Comparison of ENCODE assay signal across 1 cellular context in the genomic region with DNA sequence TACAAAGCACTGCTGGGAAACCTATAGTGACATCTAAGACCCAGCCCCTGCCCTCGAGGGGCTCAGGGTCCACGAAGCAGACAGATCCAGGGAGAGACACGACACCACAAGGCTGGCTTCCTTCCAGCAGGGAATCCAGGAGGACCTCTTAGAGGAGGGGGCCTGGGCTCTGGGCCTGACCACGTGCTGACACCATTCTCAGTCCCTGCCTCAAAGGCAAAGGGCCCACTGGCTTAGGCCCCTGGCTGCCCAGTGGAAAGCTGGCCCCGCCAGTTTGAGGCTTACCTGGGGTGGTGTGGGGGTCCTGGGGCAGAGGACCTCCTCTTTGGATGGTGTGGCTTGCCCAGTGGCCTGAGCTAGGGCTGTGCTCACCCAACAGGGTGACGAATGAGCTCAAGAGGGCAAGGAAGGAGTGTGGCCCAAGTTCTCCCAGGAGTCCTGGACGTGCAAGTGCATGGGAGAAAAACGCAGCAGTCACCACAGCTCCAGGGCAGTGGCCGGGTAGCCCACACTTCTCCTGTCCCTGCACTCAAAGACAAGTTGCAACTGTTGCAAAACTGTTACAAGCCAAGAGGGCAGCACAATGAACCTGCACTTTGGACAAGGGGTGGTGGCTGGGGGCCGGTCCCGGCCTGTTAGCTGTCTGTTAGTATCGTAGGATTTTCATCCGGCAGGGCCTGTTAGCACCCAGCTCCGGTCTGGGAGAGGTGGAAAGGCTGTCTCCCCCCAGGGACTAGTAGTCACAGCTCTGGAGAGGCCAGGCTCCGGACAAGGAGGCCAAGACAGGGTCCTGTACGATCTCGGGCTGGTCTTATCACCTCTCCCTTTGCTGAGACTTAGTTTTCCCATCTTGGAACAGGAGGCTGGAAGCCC.
A peak's percentile ranks its signal among the peaks of the same experiment; 100 is the strongest.
TF ChIP-seq lines count a peak whose summit lies in the region.

No MANE protein-coding gene starts in this region.

TF ChIP-seq in HepG2, 621 proteins besides CTCF, POLR2A, EP300 and RAD21 (continued from another document and continues in another):
- TF ChIP-seq, protein P1, sequence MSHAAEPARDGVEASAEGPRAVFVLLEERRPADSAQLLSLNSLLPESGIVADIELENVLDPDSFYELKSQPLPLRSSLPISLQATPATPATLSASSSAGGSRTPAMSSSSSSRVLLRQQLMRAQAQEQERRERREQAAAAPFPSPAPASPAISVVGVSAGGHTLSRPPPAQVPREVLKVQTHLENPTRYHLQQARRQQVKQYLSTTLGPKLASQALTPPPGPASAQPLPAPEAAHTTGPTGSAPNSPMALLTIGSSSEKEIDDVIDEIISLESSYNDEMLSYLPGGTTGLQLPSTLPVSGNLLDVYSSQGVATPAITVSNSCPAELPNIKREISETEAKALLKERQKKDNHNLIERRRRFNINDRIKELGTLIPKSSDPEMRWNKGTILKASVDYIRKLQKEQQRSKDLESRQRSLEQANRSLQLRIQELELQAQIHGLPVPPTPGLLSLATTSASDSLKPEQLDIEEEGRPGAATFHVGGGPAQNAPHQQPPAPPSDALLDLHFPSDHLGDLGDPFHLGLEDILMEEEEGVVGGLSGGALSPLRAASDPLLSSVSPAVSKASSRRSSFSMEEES (CRISPR knock-in tag; IDR thresholded peaks at IDR 0.05): 0 out of 2 replicates have a peak, but pooled peaks have one; percentile 27
- TF ChIP-seq TGIF2 (CRISPR knock-in tag; IDR thresholded peaks at IDR 0.05) (no peak), ZNF709 (CRISPR knock-in tag; IDR thresholded peaks at IDR 0.05) (no peak), SOX5 (CRISPR knock-in tag; IDR thresholded peaks at IDR 0.05; ENCODE audit: borderline replicate concordance) (peak; percentile 86; the same call in 1 of the 2 replicates), MLLT10 (CRISPR knock-in tag; IDR thresholded peaks at IDR 0.05) (no peak), KDM4B (CRISPR knock-in tag; IDR thresholded peaks at IDR 0.05) (0 out of 2 replicates have a peak, but pooled peaks have one; percentile 4), SNAI1 (CRISPR knock-in tag; IDR thresholded peaks at IDR 0.05; ENCODE audit: borderline replicate concordance) (no peak), ZNF484 (CRISPR knock-in tag; IDR thresholded peaks at IDR 0.05; ENCODE audit: borderline replicate concordance, low read depth) (no peak), ZNF549 (CRISPR knock-in tag; IDR thresholded peaks at IDR 0.05) (no peak), HDAC2 (CRISPR knock-in tag; IDR thresholded peaks at IDR 0.05) (peak; percentile 84), ZNF605 (CRISPR knock-in tag; IDR thresholded peaks at IDR 0.05) (peak; percentile 64), ZNF33B (CRISPR knock-in tag; IDR thresholded peaks at IDR 0.05) (peak; percentile 76), HDAC6 (IDR thresholded peaks at IDR 0.05; ENCODE audit: low read depth, low read length) (no peak), ZNF367 (CRISPR knock-in tag; IDR thresholded peaks at IDR 0.05; ENCODE audit: borderline replicate concordance) (no peak), ZNF234 (CRISPR knock-in tag; conservative IDR thresholded peaks at IDR 0.05) (no peak; the same call in 1 of the 2 replicates), ELF1 (CRISPR knock-in tag; IDR thresholded peaks at IDR 0.05) (peak; percentile 43), HOXA5 (CRISPR knock-in tag; IDR thresholded peaks at IDR 0.05) (no peak; the same call in 1 of the 2 replicates), JDP2 (CRISPR knock-in tag; IDR thresholded peaks at IDR 0.05; ENCODE audit: borderline replicate concordance) (no peak), KAT7 (CRISPR knock-in tag; IDR thresholded peaks at IDR 0.05; ENCODE audit: borderline replicate concordance) (peak; percentile 69), KDM5B (CRISPR knock-in tag; IDR thresholded peaks at IDR 0.05; ENCODE audit: borderline replicate concordance) (peak; percentile 64; the same call in 1 of the 2 replicates), ISX (CRISPR knock-in tag; conservative IDR thresholded peaks at IDR 0.05) (no peak), SATB2 (CRISPR knock-in tag; IDR thresholded peaks at IDR 0.05) (no peak), ZFP1 (CRISPR knock-in tag; IDR thresholded peaks at IDR 0.05) (peak; percentile 70; the same call in 1 of the 2 replicates), ZMYM3 (CRISPR knock-in tag; IDR thresholded peaks at IDR 0.05) (peak; percentile 76; the same call in 1 of the 2 replicates)
- TF ChIP-seq, protein P2, sequence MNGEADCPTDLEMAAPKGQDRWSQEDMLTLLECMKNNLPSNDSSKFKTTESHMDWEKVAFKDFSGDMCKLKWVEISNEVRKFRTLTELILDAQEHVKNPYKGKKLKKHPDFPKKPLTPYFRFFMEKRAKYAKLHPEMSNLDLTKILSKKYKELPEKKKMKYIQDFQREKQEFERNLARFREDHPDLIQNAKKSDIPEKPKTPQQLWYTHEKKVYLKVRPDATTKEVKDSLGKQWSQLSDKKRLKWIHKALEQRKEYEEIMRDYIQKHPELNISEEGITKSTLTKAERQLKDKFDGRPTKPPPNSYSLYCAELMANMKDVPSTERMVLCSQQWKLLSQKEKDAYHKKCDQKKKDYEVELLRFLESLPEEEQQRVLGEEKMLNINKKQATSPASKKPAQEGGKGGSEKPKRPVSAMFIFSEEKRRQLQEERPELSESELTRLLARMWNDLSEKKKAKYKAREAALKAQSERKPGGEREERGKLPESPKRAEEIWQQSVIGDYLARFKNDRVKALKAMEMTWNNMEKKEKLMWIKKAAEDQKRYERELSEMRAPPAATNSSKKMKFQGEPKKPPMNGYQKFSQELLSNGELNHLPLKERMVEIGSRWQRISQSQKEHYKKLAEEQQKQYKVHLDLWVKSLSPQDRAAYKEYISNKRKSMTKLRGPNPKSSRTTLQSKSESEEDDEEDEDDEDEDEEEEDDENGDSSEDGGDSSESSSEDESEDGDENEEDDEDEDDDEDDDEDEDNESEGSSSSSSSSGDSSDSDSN (CRISPR knock-in tag; IDR thresholded peaks at IDR 0.05): peak; percentile 83
- TF ChIP-seq, protein P3, sequence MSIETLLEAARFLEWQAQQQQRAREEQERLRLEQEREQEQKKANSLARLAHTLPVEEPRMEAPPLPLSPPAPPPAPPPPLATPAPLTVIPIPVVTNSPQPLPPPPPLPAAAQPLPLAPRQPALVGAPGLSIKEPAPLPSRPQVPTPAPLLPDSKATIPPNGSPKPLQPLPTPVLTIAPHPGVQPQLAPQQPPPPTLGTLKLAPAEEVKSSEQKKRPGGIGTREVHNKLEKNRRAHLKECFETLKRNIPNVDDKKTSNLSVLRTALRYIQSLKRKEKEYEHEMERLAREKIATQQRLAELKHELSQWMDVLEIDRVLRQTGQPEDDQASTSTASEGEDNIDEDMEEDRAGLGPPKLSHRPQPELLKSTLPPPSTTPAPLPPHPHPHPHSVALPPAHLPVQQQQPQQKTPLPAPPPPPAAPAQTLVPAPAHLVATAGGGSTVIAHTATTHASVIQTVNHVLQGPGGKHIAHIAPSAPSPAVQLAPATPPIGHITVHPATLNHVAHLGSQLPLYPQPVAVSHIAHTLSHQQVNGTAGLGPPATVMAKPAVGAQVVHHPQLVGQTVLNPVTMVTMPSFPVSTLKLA (IDR thresholded peaks at IDR 0.05): no peak
- TF ChIP-seq, protein P4, sequence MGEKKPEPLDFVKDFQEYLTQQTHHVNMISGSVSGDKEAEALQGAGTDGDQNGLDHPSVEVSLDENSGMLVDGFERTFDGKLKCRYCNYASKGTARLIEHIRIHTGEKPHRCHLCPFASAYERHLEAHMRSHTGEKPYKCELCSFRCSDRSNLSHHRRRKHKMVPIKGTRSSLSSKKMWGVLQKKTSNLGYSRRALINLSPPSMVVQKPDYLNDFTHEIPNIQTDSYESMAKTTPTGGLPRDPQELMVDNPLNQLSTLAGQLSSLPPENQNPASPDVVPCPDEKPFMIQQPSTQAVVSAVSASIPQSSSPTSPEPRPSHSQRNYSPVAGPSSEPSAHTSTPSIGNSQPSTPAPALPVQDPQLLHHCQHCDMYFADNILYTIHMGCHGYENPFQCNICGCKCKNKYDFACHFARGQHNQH (CRISPR knock-in tag; IDR thresholded peaks at IDR 0.05): peak; percentile 90
- TF ChIP-seq, protein P5, sequence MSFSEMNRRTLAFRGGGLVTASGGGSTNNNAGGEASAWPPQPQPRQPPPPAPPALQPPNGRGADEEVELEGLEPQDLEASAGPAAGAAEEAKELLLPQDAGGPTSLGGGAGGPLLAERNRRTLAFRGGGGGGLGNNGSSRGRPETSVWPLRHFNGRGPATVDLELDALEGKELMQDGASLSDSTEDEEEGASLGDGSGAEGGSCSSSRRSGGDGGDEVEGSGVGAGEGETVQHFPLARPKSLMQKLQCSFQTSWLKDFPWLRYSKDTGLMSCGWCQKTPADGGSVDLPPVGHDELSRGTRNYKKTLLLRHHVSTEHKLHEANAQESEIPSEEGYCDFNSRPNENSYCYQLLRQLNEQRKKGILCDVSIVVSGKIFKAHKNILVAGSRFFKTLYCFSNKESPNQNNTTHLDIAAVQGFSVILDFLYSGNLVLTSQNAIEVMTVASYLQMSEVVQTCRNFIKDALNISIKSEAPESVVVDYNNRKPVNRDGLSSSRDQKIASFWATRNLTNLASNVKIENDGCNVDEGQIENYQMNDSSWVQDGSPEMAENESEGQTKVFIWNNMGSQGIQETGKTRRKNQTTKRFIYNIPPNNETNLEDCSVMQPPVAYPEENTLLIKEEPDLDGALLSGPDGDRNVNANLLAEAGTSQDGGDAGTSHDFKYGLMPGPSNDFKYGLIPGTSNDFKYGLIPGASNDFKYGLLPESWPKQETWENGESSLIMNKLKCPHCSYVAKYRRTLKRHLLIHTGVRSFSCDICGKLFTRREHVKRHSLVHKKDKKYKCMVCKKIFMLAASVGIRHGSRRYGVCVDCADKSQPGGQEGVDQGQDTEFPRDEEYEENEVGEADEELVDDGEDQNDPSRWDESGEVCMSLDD (CRISPR knock-in tag; IDR thresholded peaks at IDR 0.05; ENCODE audit: borderline replicate concordance): 0 out of 2 replicates have a peak, but pooled peaks have one; percentile 28
- TF ChIP-seq, protein P6, sequence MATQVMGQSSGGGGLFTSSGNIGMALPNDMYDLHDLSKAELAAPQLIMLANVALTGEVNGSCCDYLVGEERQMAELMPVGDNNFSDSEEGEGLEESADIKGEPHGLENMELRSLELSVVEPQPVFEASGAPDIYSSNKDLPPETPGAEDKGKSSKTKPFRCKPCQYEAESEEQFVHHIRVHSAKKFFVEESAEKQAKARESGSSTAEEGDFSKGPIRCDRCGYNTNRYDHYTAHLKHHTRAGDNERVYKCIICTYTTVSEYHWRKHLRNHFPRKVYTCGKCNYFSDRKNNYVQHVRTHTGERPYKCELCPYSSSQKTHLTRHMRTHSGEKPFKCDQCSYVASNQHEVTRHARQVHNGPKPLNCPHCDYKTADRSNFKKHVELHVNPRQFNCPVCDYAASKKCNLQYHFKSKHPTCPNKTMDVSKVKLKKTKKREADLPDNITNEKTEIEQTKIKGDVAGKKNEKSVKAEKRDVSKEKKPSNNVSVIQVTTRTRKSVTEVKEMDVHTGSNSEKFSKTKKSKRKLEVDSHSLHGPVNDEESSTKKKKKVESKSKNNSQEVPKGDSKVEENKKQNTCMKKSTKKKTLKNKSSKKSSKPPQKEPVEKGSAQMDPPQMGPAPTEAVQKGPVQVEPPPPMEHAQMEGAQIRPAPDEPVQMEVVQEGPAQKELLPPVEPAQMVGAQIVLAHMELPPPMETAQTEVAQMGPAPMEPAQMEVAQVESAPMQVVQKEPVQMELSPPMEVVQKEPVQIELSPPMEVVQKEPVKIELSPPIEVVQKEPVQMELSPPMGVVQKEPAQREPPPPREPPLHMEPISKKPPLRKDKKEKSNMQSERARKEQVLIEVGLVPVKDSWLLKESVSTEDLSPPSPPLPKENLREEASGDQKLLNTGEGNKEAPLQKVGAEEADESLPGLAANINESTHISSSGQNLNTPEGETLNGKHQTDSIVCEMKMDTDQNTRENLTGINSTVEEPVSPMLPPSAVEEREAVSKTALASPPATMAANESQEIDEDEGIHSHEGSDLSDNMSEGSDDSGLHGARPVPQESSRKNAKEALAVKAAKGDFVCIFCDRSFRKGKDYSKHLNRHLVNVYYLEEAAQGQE (IDR thresholded peaks at IDR 0.05; ENCODE audit: borderline replicate concordance in 1 of 2, low read depth in 1 of 2, low read length in 2 of 2): 0 out of 4 replicates have a peak, but pooled peaks of 1 of the 2 experiments have one; percentile 23
- TF ChIP-seq, protein P7, sequence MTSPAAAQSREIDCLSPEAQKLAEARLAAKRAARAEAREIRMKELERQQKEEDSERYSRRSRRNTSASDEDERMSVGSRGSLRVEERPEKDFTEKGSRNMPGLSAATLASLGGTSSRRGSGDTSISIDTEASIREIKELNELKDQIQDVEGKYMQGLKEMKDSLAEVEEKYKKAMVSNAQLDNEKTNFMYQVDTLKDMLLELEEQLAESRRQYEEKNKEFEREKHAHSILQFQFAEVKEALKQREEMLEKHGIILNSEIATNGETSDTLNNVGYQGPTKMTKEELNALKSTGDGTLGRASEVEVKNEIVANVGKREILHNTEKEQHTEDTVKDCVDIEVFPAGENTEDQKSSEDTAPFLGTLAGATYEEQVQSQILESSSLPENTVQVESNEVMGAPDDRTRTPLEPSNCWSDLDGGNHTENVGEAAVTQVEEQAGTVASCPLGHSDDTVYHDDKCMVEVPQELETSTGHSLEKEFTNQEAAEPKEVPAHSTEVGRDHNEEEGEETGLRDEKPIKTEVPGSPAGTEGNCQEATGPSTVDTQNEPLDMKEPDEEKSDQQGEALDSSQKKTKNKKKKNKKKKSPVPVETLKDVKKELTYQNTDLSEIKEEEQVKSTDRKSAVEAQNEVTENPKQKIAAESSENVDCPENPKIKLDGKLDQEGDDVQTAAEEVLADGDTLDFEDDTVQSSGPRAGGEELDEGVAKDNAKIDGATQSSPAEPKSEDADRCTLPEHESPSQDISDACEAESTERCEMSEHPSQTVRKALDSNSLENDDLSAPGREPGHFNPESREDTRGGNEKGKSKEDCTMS (CRISPR knock-in tag; conservative IDR thresholded peaks at IDR 0.05): no peak
- TF ChIP-seq, protein P8, sequence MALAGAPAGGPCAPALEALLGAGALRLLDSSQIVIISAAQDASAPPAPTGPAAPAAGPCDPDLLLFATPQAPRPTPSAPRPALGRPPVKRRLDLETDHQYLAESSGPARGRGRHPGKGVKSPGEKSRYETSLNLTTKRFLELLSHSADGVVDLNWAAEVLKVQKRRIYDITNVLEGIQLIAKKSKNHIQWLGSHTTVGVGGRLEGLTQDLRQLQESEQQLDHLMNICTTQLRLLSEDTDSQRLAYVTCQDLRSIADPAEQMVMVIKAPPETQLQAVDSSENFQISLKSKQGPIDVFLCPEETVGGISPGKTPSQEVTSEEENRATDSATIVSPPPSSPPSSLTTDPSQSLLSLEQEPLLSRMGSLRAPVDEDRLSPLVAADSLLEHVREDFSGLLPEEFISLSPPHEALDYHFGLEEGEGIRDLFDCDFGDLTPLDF (CRISPR knock-in tag; IDR thresholded peaks at IDR 0.05): no peak
- TF ChIP-seq, protein P9, sequence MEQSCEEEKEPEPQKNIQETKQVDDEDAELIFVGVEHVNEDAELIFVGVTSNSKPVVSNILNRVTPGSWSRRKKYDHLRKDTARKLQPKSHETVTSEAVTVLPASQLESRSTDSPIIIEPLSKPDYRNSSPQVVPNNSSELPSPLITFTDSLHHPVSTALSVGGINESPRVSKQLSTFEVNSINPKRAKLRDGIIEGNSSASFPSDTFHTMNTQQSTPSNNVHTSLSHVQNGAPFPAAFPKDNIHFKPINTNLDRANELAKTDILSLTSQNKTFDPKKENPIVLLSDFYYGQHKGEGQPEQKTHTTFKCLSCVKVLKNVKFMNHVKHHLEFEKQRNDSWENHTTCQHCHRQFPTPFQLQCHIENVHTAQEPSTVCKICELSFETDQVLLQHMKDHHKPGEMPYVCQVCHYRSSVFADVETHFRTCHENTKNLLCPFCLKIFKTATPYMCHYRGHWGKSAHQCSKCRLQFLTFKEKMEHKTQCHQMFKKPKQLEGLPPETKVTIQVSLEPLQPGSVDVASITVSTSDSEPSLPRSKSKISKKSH (CRISPR knock-in tag; IDR thresholded peaks at IDR 0.05; ENCODE audit: borderline replicate concordance): peak; percentile 68; the same call in 1 of the 2 replicates
- TF ChIP-seq, protein P10, sequence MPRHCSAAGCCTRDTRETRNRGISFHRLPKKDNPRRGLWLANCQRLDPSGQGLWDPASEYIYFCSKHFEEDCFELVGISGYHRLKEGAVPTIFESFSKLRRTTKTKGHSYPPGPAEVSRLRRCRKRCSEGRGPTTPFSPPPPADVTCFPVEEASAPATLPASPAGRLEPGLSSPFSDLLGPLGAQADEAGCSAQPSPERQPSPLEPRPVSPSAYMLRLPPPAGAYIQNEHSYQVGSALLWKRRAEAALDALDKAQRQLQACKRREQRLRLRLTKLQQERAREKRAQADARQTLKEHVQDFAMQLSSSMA (CRISPR knock-in tag; IDR thresholded peaks at IDR 0.05): no peak
